ENCODE assay signal across 27 cellular contexts in genomic region chr11:85886089-85887056, GRCh38. TPM values are rescaled to one million over a fixed set of nuclear protein-coding genes. Genes with fewer than 3 reads are reported as not detected.
DNase-seq lines count a peak whose midpoint lies in the region; ATAC-seq and TF ChIP-seq lines count a peak whose summit lies in the region.
"Had no signal": no experiment of that assay in that cellular context is flagged by ENCODE, and none has a peak within 500 bp of the region (broad histone marks: within the 10 kb centered on the region; RNA-seq: fewer than 3 reads in every experiment).

No MANE protein-coding gene starts in this region.

- TF ChIP-seq CTCF in BJ (IDR thresholded peaks at IDR 0.05; ENCODE audit: insufficient read depth, low read depth, low read length) (no peak), fibroblast of the aortic adventitia (IDR thresholded peaks at IDR 0.05; ENCODE audit: insufficient read depth, low read length) (no peak), GM13976 (IDR thresholded peaks at IDR 0.05; ENCODE audit: borderline replicate concordance, control extremely low read depth, extremely low read depth, insufficient read depth, missing control alignments) (no peak)

- CTCF ChIA-PET in BJ (lab: Yijun Ruan, JAX) = interaction anchor here (1.2 kb wide), 1 partner anchor 18 kb away, joined by 3 read pairs; no protein-coding TSS in a partner anchor

- in situ Hi-C loops in GM13976 (cut with MboI; ENCODE audit: low sequenced_read_pairs, unreplicated experiment) = no loop called here

- H3K4me3 ChIP-seq in BJ (ENCODE audit: low read depth, low read length) (no peak overlapping the region), fibroblast of the aortic adventitia (ENCODE audit: low read depth, low read length) (no peak overlapping the region)
- H3K4me3 ChIP-seq: smooth muscle cell had no signal

- POLR2A ChIA-PET in BJ (lab: Charles Lee) = interaction anchor here (0.6 kb wide), 1 partner anchor 222 kb away, joined by 13 read pairs; no protein-coding TSS in a partner anchor

- ATAC-seq in HG02981 (IDR thresholded peaks at IDR 0.05; ENCODE audit: unreplicated experiment) = no peak
- ATAC-seq: foreskin keratinocyte, Right ventricle myocardium inferior had no signal

- no peaks in the 10 kb centered on the region for H3K36me3 ChIP-seq in BJ (ENCODE audit: control insufficient read depth, insufficient read depth, low read length)

- H3K27me3 ChIP-seq in BJ (ENCODE audit: control insufficient read depth, insufficient read depth, low read length) = no peaks in the 10 kb centered on the region

- DNase-seq in BJ (ENCODE audit: low read depth) = peak; percentile 94
- DNase-seq in amniotic epithelial cell (ENCODE audit: low read depth) = peak; percentile 77
- DNase-seq in fibroblast of the aortic adventitia (ENCODE audit: low read depth) = peak; percentile 79
- peak; percentile 28 for DNase-seq in renal cortical epithelial cell (ENCODE audit: low read depth)
- DNase-seq in GM13976 (ENCODE audit: low spot score) = no peak
- DNase-seq in stimulated activated naive CD4-positive, alpha-beta T cell treated with Interleukin-2 at 50 U/mL for 16 hours (lab: John Stamatoyannopoulos, UW) = no peak
- DNase-seq in iPS-NIHi11 (ENCODE audit: low spot score) = no peak
- DNase-seq: activated CD4-positive, alpha-beta T cell treated with anti-CD3 and anti-CD28 coated beads for 4 hours; AML-193; caudate nucleus; effector CD4-positive, alpha-beta T cell; foreskin keratinocyte; hypothalamus; naive B cell; NCI-H2107; NCI-H524 treated with DMSO at 0.1 percent for 48 hours; posterior cingulate gyrus; stimulated activated CD4-positive, alpha-beta T cell treated with anti-CD3 and anti-CD28 coated beads, Interleukin-4, amount 100 ng/mL, for 4 hours; T-helper 1 cell had no signal

RNA-seq across cellular contexts. Expression of gene CCDC83, which starts 31.2 kb away (rescaled TPM):
- not detected in 2 replicates for polyA plus RNA-seq in BJ (2011; rRNA removed)
- polyA minus RNA-seq in BJ (2011; rRNA and poly(A)+ RNA removed) = not detected in 2 replicates
- not detected in 2 replicates for total RNA-seq in fibroblast of the aortic adventitia (ENCODE audit: low replicate concordance)
- not detected in 2 replicates for total RNA-seq in renal cortical epithelial cell
- total RNA-seq: activated T-helper 2 cell treated with anti-CD3 and anti-CD28 coated beads, Interferon-gamma antibody, Interleukin-2, Interleukin-4, amounts not matched to agents 10 μg/mL and 5 μg/mL and 100 μg/mL, durations not matched to agents 14 hours and 24 hours and 36 hours; foreskin keratinocyte; HT1080; kidney epithelial cell; Right ventricle myocardium inferior; smooth muscle cell; subcutaneous adipose tissue had no signal
- polyA plus RNA-seq: adipose tissue, foreskin keratinocyte, smooth muscle cell had no signal

Comparison
In these comparisons a context has a peak if more than half of its experiments do, and no peak if none do; other contexts are left out.
1. DNase-seq: peak in BJ (single experiment), amniotic epithelial cell (single experiment), fibroblast of the aortic adventitia (single experiment) and renal cortical epithelial cell (single experiment); none in GM13976 (single experiment), stimulated activated naive CD4-positive, alpha-beta T cell treated with Interleukin-2 at 50 U/mL for 16 hours (single experiment) and iPS-NIHi11 (single experiment).